Comparison of ENCODE assay signal across 8 cellular contexts in the genomic region with DNA sequence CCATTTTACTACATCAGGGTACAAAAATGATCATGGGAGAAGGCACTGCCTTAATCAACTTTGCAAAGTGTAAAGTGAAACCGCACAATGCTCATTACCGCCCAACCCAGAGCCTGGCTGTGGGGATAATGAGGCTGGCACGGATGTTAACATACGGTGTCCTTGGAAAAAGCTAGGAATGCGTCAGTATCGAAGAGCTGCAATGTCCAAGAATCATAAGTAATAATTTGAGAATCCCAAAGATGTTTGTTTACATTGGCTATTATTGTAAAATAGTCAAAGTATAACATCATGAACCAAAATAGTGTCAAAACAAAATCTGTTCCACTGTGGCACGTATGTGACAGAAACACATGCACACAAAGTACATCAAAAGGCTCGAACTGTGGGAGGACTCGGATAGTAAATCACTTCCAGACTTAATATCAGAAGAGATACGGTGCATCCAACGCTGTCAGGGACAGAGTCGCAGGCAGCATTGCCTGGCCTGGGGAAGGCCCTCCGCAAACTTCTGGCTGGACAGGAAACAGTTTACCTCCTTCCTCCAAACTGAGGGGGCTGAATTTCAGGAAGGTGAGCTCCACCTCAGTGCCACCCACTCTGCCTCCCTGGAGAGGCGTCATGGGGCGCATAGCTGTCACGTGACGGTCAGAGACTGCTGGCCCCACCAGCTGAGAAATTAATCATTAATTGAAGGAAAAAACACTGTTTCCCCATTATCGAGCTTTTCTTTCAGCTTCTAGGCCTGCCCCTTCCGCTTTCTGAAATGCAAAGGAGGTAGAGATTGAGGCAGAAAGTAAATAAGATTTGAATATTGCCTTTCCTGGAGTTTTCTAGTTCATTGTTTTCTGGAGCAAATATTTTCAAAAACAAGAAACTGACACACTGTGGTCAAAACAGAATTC.
DNase-seq lines count a peak whose midpoint lies in the region; ATAC-seq and TF ChIP-seq lines count a peak whose summit lies in the region.

No MANE protein-coding gene starts in this region.

- H2AFZ ChIP-seq in MM.1S (ENCODE audit: low read length) (no peak overlapping the region), parathyroid adenoma (no peak overlapping the region)

- H3K36me3 ChIP-seq in MM.1S (replicated peaks; ENCODE audit: insufficient read depth, low read length) = no peaks in the 10 kb centered on the region
- H3K36me3 ChIP-seq in parathyroid adenoma (ENCODE audit: control insufficient read depth, insufficient read depth, low read length) = peaks cover 9% of the 10 kb centered on the region

- H3K27ac ChIP-seq in MM.1S (ENCODE audit: low read length) (peak overlapping the region; percentile 75; the same call in 1 of the 2 replicates), parathyroid adenoma (peak overlapping the region; percentile 99)

- H3K4me3 ChIP-seq in MM.1S (ENCODE audit: low read length) = peak overlapping the region; percentile 68
- peak overlapping the region; percentile 49 for H3K4me3 ChIP-seq in WI38 (ENCODE audit: low read depth, low read length)
- H3K4me3 ChIP-seq in parathyroid adenoma (ENCODE audit: low read depth, low read length) = peak overlapping the region; percentile 98

- H3K27me3 ChIP-seq in MM.1S (replicated peaks; ENCODE audit: insufficient read depth, low read length) (no peaks in the 10 kb centered on the region), parathyroid adenoma (ENCODE audit: control insufficient read depth, insufficient read depth, low read length) (no peaks in the 10 kb centered on the region)

- peaks cover 30% of the 10 kb centered on the region for H3F3A ChIP-seq in MM.1S (ENCODE audit: insufficient read depth, low read length)

- H4K20me1 ChIP-seq in MM.1S (ENCODE audit: insufficient read depth, low read length) = no peaks in the 10 kb centered on the region

- H3K9me3 ChIP-seq in MM.1S (replicated peaks; ENCODE audit: insufficient read depth, low read length) (no peaks in the 10 kb centered on the region), parathyroid adenoma (ENCODE audit: control insufficient read depth, low read length) (no peaks in the 10 kb centered on the region)

- no peak for ATAC-seq in GM21381 (IDR thresholded peaks at IDR 0.05; ENCODE audit: unreplicated experiment)

- DNase-seq in DMS114 treated with DMSO at 0.1 percent for 48 hours (lab: John Stamatoyannopoulos, UW; ENCODE audit: unreplicated experiment) (peak; percentile 29), MM.1S (no peak), globus pallidus (ENCODE audit: low spot score) (peak; percentile 60), GF-D8 (lab: John Stamatoyannopoulos, UW) (no peak), GM20000 (ENCODE audit: low spot score) (no peak)

- H3K4me1 ChIP-seq in MM.1S (ENCODE audit: low read length) (peaks cover 20% of the 10 kb centered on the region), parathyroid adenoma (peaks cover 14% of the 10 kb centered on the region)

- TF ChIP-seq CTCF in MM.1S (IDR thresholded peaks at IDR 0.05; ENCODE audit: low read length) (no peak), WI38 (IDR thresholded peaks at IDR 0.05; ENCODE audit: low read depth, low read length) (no peak), parathyroid adenoma (IDR thresholded peaks at IDR 0.05) (no peak), GM20000 (IDR thresholded peaks at IDR 0.05; ENCODE audit: extremely low read depth, missing control alignments) (no peak)

- H3K9ac ChIP-seq in MM.1S (ENCODE audit: low read length) = no peak overlapping the region
- peak overlapping the region; percentile 98 for H3K9ac ChIP-seq in parathyroid adenoma

- H3K4me2 ChIP-seq in MM.1S (ENCODE audit: low read depth, low read length) (peak overlapping the region; percentile 88), parathyroid adenoma (ENCODE audit: low read length) (peak overlapping the region; percentile 99)

- H3K9me2 ChIP-seq in MM.1S (replicated peaks; ENCODE audit: insufficient read depth, low read length) = no peaks in the 10 kb centered on the region

- H3K79me2 ChIP-seq in MM.1S (ENCODE audit: low read length) (peaks cover 19% of the 10 kb centered on the region), parathyroid adenoma (peaks cover 28% of the 10 kb centered on the region)

Comparison
In these comparisons a context has a peak if more than half of its experiments do, and no peak if none do; other contexts are left out.
1. DNase-seq: peak in DMS114 treated with DMSO at 0.1 percent for 48 hours (single experiment) and globus pallidus (single experiment); none in MM.1S (single experiment), GF-D8 (single experiment) and GM20000 (single experiment).
2. Peak in every context shown above with its lines, with median percentiles within 50 percentile points of each other: H3K4me3 ChIP-seq.